Comparison of ENCODE assay signal across 9 cellular contexts in the genomic region with DNA sequence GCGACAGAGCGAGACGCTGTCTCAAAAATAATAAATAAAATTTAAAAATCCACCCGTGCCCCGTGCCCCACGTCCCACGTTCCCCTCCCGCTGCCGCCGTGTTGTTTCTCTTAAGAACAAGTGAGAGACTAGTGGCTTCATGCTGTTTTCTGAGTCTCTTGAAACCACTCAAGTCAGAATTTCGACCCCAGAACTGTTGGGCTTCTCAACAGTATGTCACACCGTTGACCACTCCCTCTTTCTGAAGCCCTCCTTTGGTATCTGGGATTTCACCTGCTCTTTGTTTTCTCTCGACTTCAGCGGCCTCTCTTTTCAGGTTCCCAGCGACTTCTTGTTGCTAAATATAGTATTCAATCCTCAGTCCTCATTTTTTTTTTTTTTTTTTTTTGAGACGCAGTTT. TPM values are rescaled to one million over a fixed set of nuclear protein-coding genes. Genes with fewer than 3 reads are reported as not detected.
A peak's percentile ranks its signal among the peaks of the same experiment; 100 is the strongest.
DNase-seq lines count a peak whose midpoint lies in the region; ATAC-seq and TF ChIP-seq lines count a peak whose summit lies in the region.
"Had no signal": no experiment of that assay in that cellular context is flagged by ENCODE, and none has a peak within 500 bp of the region (broad histone marks: within the 10 kb centered on the region; RNA-seq: fewer than 3 reads in every experiment).

No MANE protein-coding gene starts in this region.

- H3K27me3 ChIP-seq in IMR-90 (ENCODE audit: control insufficient read depth, insufficient read depth, low read length), result no peaks in the 10 kb centered on the region

- in situ Hi-C loops in IMR-90 (cut with MboI; ENCODE audit: low sequenced_read_pairs), result no loop called here

- 46% methylated on average over 12 of the region's 16 CpGs; no CpG with 5 or more reads in 1 of the 2 experiments for WGBS in IMR-90 (ENCODE audit: extremely low coverage in 2 of 2, insufficient read length in 1 of 2), 2 experiments

- no peak overlapping the region for H2BK20ac ChIP-seq in IMR-90 (ENCODE audit: low read depth, low read length)

- TF ChIP-seq RAD21 in IMR-90 (IDR thresholded peaks at IDR 0.05; ENCODE audit: low read length), result no peak

- no peak overlapping the region for H2AK5ac ChIP-seq in IMR-90 (ENCODE audit: low read depth, low read length)

- no TSS peak for BruUV-seq in IMR-90 (replicated peaks; lab: Mats Ljungman, UMichigan)

- H3K9me1 ChIP-seq in IMR-90 (ENCODE audit: insufficient read depth, low read length), result peaks cover 7% of the 10 kb centered on the region

- H3K4me2 ChIP-seq in IMR-90 (ENCODE audit: low read depth, low read length), result peak overlapping the region; percentile 83

- H2AFZ ChIP-seq in IMR-90 (replicated peaks; ENCODE audit: low read length, poor library complexity), result no peak overlapping the region

- no peak overlapping the region for H3K18ac ChIP-seq in IMR-90 (ENCODE audit: low read depth, low read length)

- H3K56ac ChIP-seq in IMR-90 (ENCODE audit: extremely low read depth, insufficient read depth, low read length), result no peak overlapping the region

- no peak overlapping the region for H3K14ac ChIP-seq in IMR-90 (replicated peaks; ENCODE audit: low read depth, low read length)

- no peak overlapping the region for H2BK5ac ChIP-seq in IMR-90 (ENCODE audit: low read depth, low read length, poor library complexity, severe bottlenecking)

- intact Hi-C loops in IMR-90 (cut with micrococcal nuclease), result loop anchor here (5.0 kb wide), 1 partner anchor 271 kb away; no protein-coding TSS in a partner anchor

- H3K27me3 Mint-ChIP-seq in naive B cell, result no peaks in the 10 kb centered on the region

- H3K4me3 Mint-ChIP-seq in naive B cell, result peak overlapping the region; percentile 95 to 100 (median 99)

- H3K36me3 ChIP-seq in IMR-90 (ENCODE audit: control insufficient read depth, insufficient read depth, low read length), result peaks cover 8% of the 10 kb centered on the region

- H2AK9ac ChIP-seq in IMR-90 (replicated peaks; ENCODE audit: low read depth, low read length, poor library complexity), result no peak overlapping the region

- CTCF ChIA-PET in IMR-90 (lab: Yijun Ruan, JAX), result interaction anchor here (2.2 kb wide), 1 partner anchor 20 kb away, joined by 6 read pairs; no protein-coding TSS in a partner anchor

- no peak overlapping the region for H2BK15ac ChIP-seq in IMR-90 (ENCODE audit: low read depth, low read length)

- no peak overlapping the region for H3K23ac ChIP-seq in IMR-90 (ENCODE audit: low read depth, low read length)

- H2BK120ac ChIP-seq in IMR-90 (ENCODE audit: low read depth, low read length), result no peak overlapping the region

- H4K91ac ChIP-seq in IMR-90 (ENCODE audit: insufficient read depth, low read depth, low read length), result no peak overlapping the region

- POLR2A ChIA-PET in IMR-90 (lab: Charles Lee; ENCODE audit: unreplicated experiment), result no interaction called here

- H3K36me3 Mint-ChIP-seq in naive B cell, result peaks cover 0 to 4% of the 10 kb centered on the region in 2 donors

- no peak for ATAC-seq in IMR-90 (ENCODE audit: low read depth)
- no peak for ATAC-seq in naive B cell (ENCODE audit: low read depth in 2 of 2)
- no peak for ATAC-seq in GM18868 (IDR thresholded peaks at IDR 0.05; ENCODE audit: unreplicated experiment)

- H3K27ac ChIP-seq in IMR-90 (ENCODE audit: insufficient read depth, low read length), result no peak overlapping the region

- dilution Hi-C loops in IMR-90 (cut with HindIII; ENCODE audit: low sequenced_read_pairs, unreplicated experiment), result no loop called here

- H3K4me3 ChIP-seq in AG09309 (ENCODE audit: control insufficient read depth, low read depth, low read length) (peak overlapping the region; percentile 97), IMR-90 (ENCODE audit: insufficient read depth, low read depth, low read length) (peak overlapping the region; percentile 21), cardiac fibroblast (replicated peaks in 1 of 2; ENCODE audit: low read depth in 2 of 2, low read length in 2 of 2) (peak overlapping the region; percentile 88)

- TF ChIP-seq CTCF in AG09309 (IDR thresholded peaks at IDR 0.05; ENCODE audit: control insufficient read depth, insufficient read depth, low read depth, low read length, missing control alignments) (no peak), IMR-90 (conservative IDR thresholded peaks at IDR 0.05; ENCODE audit: low read depth, low read length) (no peak), cardiac fibroblast (IDR thresholded peaks at IDR 0.05; ENCODE audit: low read depth, low read length) (no peak)

- H3K79me1 ChIP-seq in IMR-90 (ENCODE audit: low read depth in 1 of 2, low read length in 2 of 2), result peaks cover 23 to 39% of the 10 kb centered on the region in 2 experiments

- TF ChIP-seq POLR2A in IMR-90 (IDR thresholded peaks at IDR 0.05; ENCODE audit: low read depth, low read length), result no peak

- peak overlapping the region in 1 of 2 experiments; percentile 24; a peak in 2 of 4 replicates for H4K8ac ChIP-seq in IMR-90 (ENCODE audit: low read depth in 2 of 2, low read length in 2 of 2)

- no peaks in the 10 kb centered on the region for H3K9me3 Mint-ChIP-seq in naive B cell

- no peaks in the 10 kb centered on the region for H3K9me3 ChIP-seq in IMR-90 (ENCODE audit: control insufficient read depth, insufficient read depth, low read length)

- peaks cover 2% of the 10 kb centered on the region for H3K4me1 ChIP-seq in IMR-90 (ENCODE audit: control insufficient read depth, insufficient read depth, low read length)

- H3K9ac ChIP-seq in IMR-90 (ENCODE audit: low read depth, low read length), result no peak overlapping the region; the same call in 1 of the 2 replicates

- peak overlapping the region; percentile 22 to 99 (median 74) for H3K27ac Mint-ChIP-seq in naive B cell

- H3K4me1 Mint-ChIP-seq in naive B cell, result peaks cover 21 to 38% (median 34%) of the 10 kb centered on the region in 3 donors

- DNase-seq in AG09309 (ENCODE audit: low read depth) (no peak), IMR-90 (no peak), cardiac fibroblast (ENCODE audit: low read depth in 2 of 2) (no peak), naive B cell (no peak), SKM-1 treated with dmso at 0.1 percent for 144 hours (lab: John Stamatoyannopoulos, UW; ENCODE audit: unreplicated experiment) (no peak), NCI-H2081 (lab: John Stamatoyannopoulos, UW) (no peak), NCI-H1092 treated with DMSO at 0.1 percent for 48 hours (lab: John Stamatoyannopoulos, UW) (no peak)

- H4K5ac ChIP-seq in IMR-90 (ENCODE audit: low read depth, low read length), result peak overlapping the region; percentile 7; the same call in 1 of the 2 replicates

- no peaks in the 10 kb centered on the region; the same call in none of the 2 replicates for H4K20me1 ChIP-seq in IMR-90 (ENCODE audit: insufficient read depth, low read length)

- H3K4ac ChIP-seq in IMR-90 (ENCODE audit: low read depth, low read length), result no peak overlapping the region

TF ChIP-seq in IMR-90, 13 proteins besides CTCF, POLR2A, EP300 and RAD21:
- TF ChIP-seq RFX5 (IDR thresholded peaks at IDR 0.05; ENCODE audit: low read depth, low read length) (no peak), SMC3 (IDR thresholded peaks at IDR 0.05; ENCODE audit: low read depth, low read length) (no peak), CHD1 (IDR thresholded peaks at IDR 0.05; ENCODE audit: low read depth, low read length) (no peak), BHLHE40 (IDR thresholded peaks at IDR 0.05; ENCODE audit: low read depth, low read length) (no peak), NFE2L2 (IDR thresholded peaks at IDR 0.05; ENCODE audit: low read depth, low read length) (no peak), MXI1 (IDR thresholded peaks at IDR 0.05; ENCODE audit: borderline replicate concordance, low read depth, low read length) (no peak)

RNA-seq across cellular contexts. Expression of a gene that starts 1.0 kb away (rescaled TPM):
- total RNA-seq in IMR-90 (2012; rRNA removed), result 20.6 and 21.4 TPM in 2 replicates
- polyA plus RNA-seq in IMR-90 (2012; rRNA removed) (59.9 and 62.1 TPM in 2 replicates), naive B cell (ENCODE audit: low read depth in 6 of 6) (10 to 100 TPM; 19.7 to 35.4 (median 25.2) TPM)
- polyA plus RNA-seq in IMR-90 (2012; cell fraction: cytosol; rRNA removed), result 29.9 and 41.9 TPM in 2 replicates
- 190 and 219 TPM in 2 replicates for polyA plus RNA-seq in IMR-90 (2012; cell fraction: nucleus; rRNA removed; ENCODE audit: low replicate concordance)

RNA-seq across cellular contexts. Expression of a gene that starts 24.7 kb away (rescaled TPM):
- total RNA-seq in IMR-90 (2012; rRNA removed), result 18.8 and 25.0 TPM in 2 replicates
- polyA plus RNA-seq in IMR-90 (2012; rRNA removed) (51.1 and 72.6 TPM in 2 replicates), naive B cell (ENCODE audit: low read depth in 6 of 6) (10 to 100 TPM; 36.9 to 69.4 (median 39.1) TPM)
- polyA plus RNA-seq in IMR-90 (2012; cell fraction: cytosol; rRNA removed), result 93.6 and 121 TPM in 2 replicates
- polyA plus RNA-seq in IMR-90 (2012; cell fraction: nucleus; rRNA removed; ENCODE audit: low replicate concordance), result 11.1 and 41.3 TPM in 2 replicates

RNA-seq across cellular contexts. Expression of a gene that starts 34.2 kb away (rescaled TPM):
- under 0.01 TPM in 1 of 2 replicates, not detected in the other for total RNA-seq in IMR-90 (2012; rRNA removed)
- 0.27 and 0.34 TPM in 2 replicates for polyA plus RNA-seq in IMR-90 (2012; rRNA removed)
- 0.10 and 0.84 TPM in 2 replicates for polyA plus RNA-seq in IMR-90 (2012; cell fraction: cytosol; rRNA removed)
- 3.5 and 7.3 TPM in 2 replicates for polyA plus RNA-seq in IMR-90 (2012; cell fraction: nucleus; rRNA removed; ENCODE audit: low replicate concordance)
- polyA plus RNA-seq in naive B cell (ENCODE audit: low read depth in 6 of 6), result not detected
- total RNA-seq: SK-MEL-5 had no signal

RNA-seq across cellular contexts. Expression of a gene that starts 37.0 kb away (rescaled TPM):
- 7.2 and 8.1 TPM in 2 replicates for total RNA-seq in IMR-90 (2012; rRNA removed)
- polyA plus RNA-seq in IMR-90 (2012; rRNA removed) (23.6 and 28.3 TPM in 2 replicates), naive B cell (ENCODE audit: low read depth in 6 of 6) (10 to 100 TPM; 54.7 to 97.9 (median 65.1) TPM)
- polyA plus RNA-seq in IMR-90 (2012; cell fraction: cytosol; rRNA removed), result 31.1 and 51.1 TPM in 2 replicates
- polyA plus RNA-seq in IMR-90 (2012; cell fraction: nucleus; rRNA removed; ENCODE audit: low replicate concordance), result 21.4 and 64.3 TPM in 2 replicates

Comparison
In these comparisons a context has a peak if more than half of its experiments do, and no peak if none do; other contexts are left out.
1. H3K4me3 ChIP-seq: peak in every context shown above with its lines; median percentile 97 in AG09309; 88 in cardiac fibroblast; 21 in IMR-90.